Comparison of ENCODE assay signal across 26 cellular contexts in genomic region chr2:16587629-16588028, GRCh38.
"Had no signal": no experiment of that assay in that cellular context is flagged by ENCODE, and none has a peak within 500 bp of the region (broad histone marks: within the 10 kb centered on the region; RNA-seq: fewer than 3 reads in every experiment).

No MANE protein-coding gene starts in this region.

- H3K4me3 Mint-ChIP-seq: naive thymus-derived CD4-positive, alpha-beta T cell; natural killer cell had no signal

- H3K4me3 ChIP-seq: coronary artery, dorsolateral prefrontal cortex, esophagus squamous epithelium, heart right ventricle, left lung, lower lobe of right lung had no signal

- H3K27me3 ChIP-seq: dorsolateral prefrontal cortex, esophagus squamous epithelium, foreskin keratinocyte, heart right ventricle, left lung had no signal

- H3K36me3 ChIP-seq: esophagus squamous epithelium, lower lobe of right lung had no signal

- H3K9me3 Mint-ChIP-seq: natural killer cell had no signal

- H3K27ac Mint-ChIP-seq: naive thymus-derived CD4-positive, alpha-beta T cell; natural killer cell had no signal

- H3K9me3 ChIP-seq: esophagus squamous epithelium, heart right ventricle, left lung, lower lobe of right lung had no signal

- H3K4me1 ChIP-seq: esophagus squamous epithelium, foreskin keratinocyte had no signal

- H3K27ac ChIP-seq: coronary artery, dorsolateral prefrontal cortex, epithelial cell of prostate, esophagus squamous epithelium, foreskin keratinocyte, heart right ventricle, left lung, lower lobe of right lung had no signal

- DNase-seq: dermis blood vessel endothelial cell; dorsolateral prefrontal cortex; effector CD4-positive, alpha-beta T cell; effector memory CD4-positive, alpha-beta T cell; erythroblast; esophagus squamous epithelium; foreskin keratinocyte; glutamatergic neuron; head of caudate nucleus; heart right ventricle; hippocampal formation; left cardiac atrium; left lung; left ventricle myocardium superior; lower lobe of right lung; mesendoderm; midbrain; naive thymus-derived CD4-positive, alpha-beta T cell; natural killer cell had no signal

- ATAC-seq: esophagus mucosa; foreskin keratinocyte; heart right ventricle; left cardiac atrium; left ventricle myocardium superior; lower lobe of right lung; naive thymus-derived CD4-positive, alpha-beta T cell; natural killer cell had no signal

- H3K36me3 Mint-ChIP-seq: naive thymus-derived CD4-positive, alpha-beta T cell; natural killer cell had no signal

- FAIRE-seq: colon, frontal cortex, islet of Langerhans, keratinocyte had no signal
